In genomic region chr5:42653705-42654104, GRCh38 we compare ENCODE assay signal across 24 cellular contexts.
"Had no signal": no experiment of that assay in that cellular context is flagged by ENCODE, and none has a peak within 500 bp of the region (broad histone marks: within the 10 kb centered on the region; RNA-seq: fewer than 3 reads in every experiment).

No MANE protein-coding gene starts in this region.

- DNase-seq: effector CD8-positive, alpha-beta T cell; endodermal cell; foreskin fibroblast; heart left ventricle; kidney; lower lobe of right lung; naive thymus-derived CD8-positive, alpha-beta T cell; nephron progenitor cell; nucleus accumbens; right cardiac atrium; sigmoid colon; stimulated activated CD4-positive, alpha-beta T cell treated with anti-CD3 and anti-CD28 coated beads, Interleukin-2, amount 100 ng/mL, for 24 hours; stimulated activated CD4-positive, alpha-beta T cell treated with anti-CD3 and anti-CD28 coated beads, Interleukin-4, amount 100 ng/mL, for 24 hours; stimulated activated naive CD4-positive, alpha-beta T cell treated with Interleukin-2 at 50 U/mL for 16 hours; stomach; thyroid gland; trophoblast cell had no signal

- ATAC-seq: esophagus mucosa; gastroesophageal sphincter; lower lobe of right lung; naive thymus-derived CD8-positive, alpha-beta T cell; right cardiac atrium; stimulated activated effector memory CD8-positive, alpha-beta T cell treated with anti-CD3 and anti-CD28 coated beads, Interleukin-12 subunit alpha, Interleukin-12 subunit beta, amount 100 ng/mL, for 72 hours had no signal

- H3K36me3 ChIP-seq: gastroesophageal sphincter, heart left ventricle, lower lobe of right lung, prostate gland, sigmoid colon, stomach, thyroid gland, vagina had no signal

- H2AFZ ChIP-seq: hepatocyte had no signal

- H3K4me3 ChIP-seq: gastroesophageal sphincter, heart left ventricle, hepatocyte, lower lobe of right lung, prostate gland, sigmoid colon, stomach, thyroid gland, vagina had no signal

- H3K27ac Mint-ChIP-seq: endodermal cell; naive thymus-derived CD8-positive, alpha-beta T cell; nephron progenitor cell; stimulated activated effector memory CD8-positive, alpha-beta T cell treated with anti-CD3 and anti-CD28 coated beads, Interleukin-12 subunit alpha, Interleukin-12 subunit beta, amount 100 ng/mL, for 72 hours had no signal

- H3K4me2 ChIP-seq: hepatocyte had no signal

- H3K27ac ChIP-seq: epithelial cell of prostate, gastroesophageal sphincter, heart left ventricle, hepatocyte, lower lobe of right lung, prostate gland, sigmoid colon, stomach, thyroid gland, vagina had no signal

- H3K9me3 ChIP-seq: gastroesophageal sphincter, heart left ventricle, lower lobe of right lung, prostate gland, sigmoid colon, stomach, thyroid gland, vagina had no signal

- H3K79me2 ChIP-seq: hepatocyte had no signal

- H3K4me1 Mint-ChIP-seq: endodermal cell; naive thymus-derived CD8-positive, alpha-beta T cell; nephron progenitor cell; stimulated activated effector memory CD8-positive, alpha-beta T cell treated with anti-CD3 and anti-CD28 coated beads, Interleukin-12 subunit alpha, Interleukin-12 subunit beta, amount 100 ng/mL, for 72 hours had no signal

- H3K9me3 Mint-ChIP-seq: nephron progenitor cell; stimulated activated effector memory CD8-positive, alpha-beta T cell treated with anti-CD3 and anti-CD28 coated beads, Interleukin-12 subunit alpha, Interleukin-12 subunit beta, amount 100 ng/mL, for 72 hours had no signal

- H3K4me1 ChIP-seq: prostate gland had no signal

- H3K27me3 ChIP-seq: gastroesophageal sphincter, heart left ventricle, hepatocyte, sigmoid colon, stomach, thyroid gland, vagina had no signal

- H3K4me3 Mint-ChIP-seq: endodermal cell; naive thymus-derived CD8-positive, alpha-beta T cell; nephron progenitor cell; stimulated activated effector memory CD8-positive, alpha-beta T cell treated with anti-CD3 and anti-CD28 coated beads, Interleukin-12 subunit alpha, Interleukin-12 subunit beta, amount 100 ng/mL, for 72 hours had no signal
